Comparison of ENCODE assay signal across 11 cellular contexts in the genomic region with DNA sequence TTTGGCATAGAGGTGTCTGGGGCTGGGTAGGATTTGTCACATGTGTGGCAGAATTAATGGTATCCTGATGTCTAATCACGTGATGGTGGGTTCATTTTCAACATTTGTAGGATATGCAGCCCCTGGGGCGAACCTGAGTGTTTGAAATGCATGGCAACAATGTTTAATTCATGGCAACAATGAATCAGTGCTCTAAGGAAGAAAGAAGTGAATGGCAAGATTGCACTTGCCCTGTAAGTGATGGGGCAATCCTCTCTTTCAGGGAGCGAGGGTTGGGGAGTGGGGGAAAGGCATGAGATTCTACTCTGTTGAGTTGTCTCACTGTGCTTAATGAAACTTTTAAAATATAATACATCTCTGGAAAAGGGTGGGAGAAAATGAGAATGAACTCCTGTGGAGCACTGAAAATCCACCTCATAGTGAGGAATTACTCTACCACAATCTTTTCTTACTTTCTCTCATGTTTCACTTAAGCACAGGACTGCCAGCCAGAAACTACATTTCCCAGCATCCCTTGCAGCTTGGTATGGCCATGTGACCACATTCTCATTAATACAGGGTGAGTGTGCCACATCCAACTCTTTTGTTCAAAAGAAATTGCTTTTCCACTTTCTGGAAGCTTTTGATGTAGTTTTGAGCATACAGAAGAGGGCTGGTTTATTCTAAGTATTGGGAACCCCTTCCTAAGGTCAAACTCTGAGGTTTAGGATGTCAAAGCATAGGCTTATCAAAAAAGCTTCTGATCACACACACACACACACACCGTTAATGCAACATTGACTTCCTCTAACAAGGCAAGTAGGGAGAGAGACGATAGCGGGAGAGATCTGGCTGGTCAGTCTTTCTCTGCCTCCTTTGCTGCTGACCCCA.
DNase-seq lines count a peak whose midpoint lies in the region; ATAC-seq and TF ChIP-seq lines count a peak whose summit lies in the region.
"Had no signal": no experiment of that assay in that cellular context is flagged by ENCODE, and none has a peak within 500 bp of the region (broad histone marks: within the 10 kb centered on the region; RNA-seq: fewer than 3 reads in every experiment).

No MANE protein-coding gene starts in this region.

- H3K9me3 ChIP-seq in PC-3 (ENCODE audit: low read length), result no peaks in the 10 kb centered on the region
- H3K9me3 ChIP-seq: Caco-2, upper lobe of left lung had no signal

- no peaks in the 10 kb centered on the region for H3K4me1 ChIP-seq in PC-3 (ENCODE audit: insufficient read depth, low read length)
- H3K4me1 ChIP-seq: Caco-2 had no signal

- TF ChIP-seq CTCF in PC-3 (conservative IDR thresholded peaks at IDR 0.05; ENCODE audit: low read depth, low read length) (no peak), fibroblast of the aortic adventitia (IDR thresholded peaks at IDR 0.05; ENCODE audit: insufficient read depth, low read length) (no peak)

- POLR2A ChIA-PET in PC-3 (lab: Charles Lee; ENCODE audit: unreplicated experiment), result no interaction called here

- no peak overlapping the region for H2AFZ ChIP-seq in PC-3 (ENCODE audit: low read length)

- H3K9ac ChIP-seq in PC-3 (ENCODE audit: low read length), result no peak overlapping the region

- no peaks in the 10 kb centered on the region for H3K9me2 ChIP-seq in PC-3 (replicated peaks; ENCODE audit: low read length)

- no peak overlapping the region for H3K4me3 ChIP-seq in PC-3 (ENCODE audit: low read length)
- no peak overlapping the region for H3K4me3 ChIP-seq in fibroblast of the aortic adventitia (ENCODE audit: low read depth, low read length)
- H3K4me3 ChIP-seq: upper lobe of left lung had no signal

- CTCF ChIA-PET in PC-3 (lab: Charles Lee), result no interaction called here

- no peaks in the 10 kb centered on the region for H3K79me2 ChIP-seq in PC-3 (ENCODE audit: low read length)

- no peak overlapping the region for H3K4me2 ChIP-seq in PC-3 (ENCODE audit: low read length)

- H3F3A ChIP-seq in PC-3 (ENCODE audit: low read length, unreplicated experiment), result no peaks in the 10 kb centered on the region

- intact Hi-C loops in PC-3 (cut with micrococcal nuclease), result no loop called here

- ATAC-seq in PC-3, result no peak
- no peak for ATAC-seq in GM18870 (IDR thresholded peaks at IDR 0.05; ENCODE audit: unreplicated experiment)
- ATAC-seq: left ventricle myocardium superior had no signal

- DNase-seq in stimulated activated CD4-positive, alpha-beta T cell treated with anti-CD3 and anti-CD28 coated beads, Interleukin-4, amount 100 ng/mL, for 48 hours (ENCODE audit: low read depth in 2 of 2), result peak; percentile 6 to 9
- no peak for DNase-seq in stimulated activated CD4-positive, alpha-beta T cell treated with anti-CD3 and anti-CD28 coated beads, Interleukin-12 subunit alpha, Interleukin-12 subunit beta, amount 100 ng/mL, for 4 hours
- DNase-seq in PC-3, result peak; percentile 12
- peak; percentile 18 for DNase-seq in fibroblast of the aortic adventitia (ENCODE audit: low read depth)
- no peak for DNase-seq in activated CD8-positive, alpha-beta memory T cell treated with anti-CD3 and anti-CD28 coated beads for 24 hours
- no peak for DNase-seq in foreskin melanocyte
- DNase-seq in DMS79 (lab: John Stamatoyannopoulos, UW), result no peak
- DNase-seq: left ventricle myocardium superior had no signal

- no peaks in the 10 kb centered on the region for H4K20me1 ChIP-seq in PC-3 (ENCODE audit: low read length)

- no TSS peak for BruUV-seq in PC-3 (replicated peaks; lab: Mats Ljungman, UMichigan)

- H3K36me3 ChIP-seq in PC-3 (ENCODE audit: low read depth, low read length), result no peaks in the 10 kb centered on the region
- H3K36me3 ChIP-seq: upper lobe of left lung had no signal

- H3K27me3 ChIP-seq in PC-3 (ENCODE audit: low read length), result no peaks in the 10 kb centered on the region
- H3K27me3 ChIP-seq: upper lobe of left lung had no signal

- no peak overlapping the region for H3K27ac ChIP-seq in PC-3 (ENCODE audit: low read length)
- H3K27ac ChIP-seq: upper lobe of left lung had no signal

Comparison
In these comparisons a context has a peak if more than half of its experiments do, and no peak if none do; other contexts are left out.
1. DNase-seq: peak in stimulated activated CD4-positive, alpha-beta T cell treated with anti-CD3 and anti-CD28 coated beads, Interleukin-4, amount 100 ng/mL, for 48 hours (2 of 2), PC-3 (single experiment) and fibroblast of the aortic adventitia (single experiment); none in stimulated activated CD4-positive, alpha-beta T cell treated with anti-CD3 and anti-CD28 coated beads, Interleukin-12 subunit alpha, Interleukin-12 subunit beta, amount 100 ng/mL, for 4 hours (single experiment), activated CD8-positive, alpha-beta memory T cell treated with anti-CD3 and anti-CD28 coated beads for 24 hours (single experiment), foreskin melanocyte (single experiment) and DMS79 (single experiment).